22 cellular contexts compared by ENCODE assay signal in genomic region chr6:109473120-109473519, GRCh38. TPM values are rescaled to one million over a fixed set of nuclear protein-coding genes. Genes with fewer than 3 reads are reported as not detected.
A peak's percentile ranks its signal among the peaks of the same experiment; 100 is the strongest.
DNase-seq lines count a peak whose midpoint lies in the region; ATAC-seq and TF ChIP-seq lines count a peak whose summit lies in the region.
"Had no signal": no experiment of that assay in that cellular context is flagged by ENCODE, and none has a peak within 500 bp of the region (broad histone marks: within the 10 kb centered on the region; RNA-seq: fewer than 3 reads in every experiment).

No MANE protein-coding gene starts in this region.

- no peak for TF ChIP-seq CTCF in activated CD8-positive, alpha-beta T cell treated with anti-CD3 and anti-CD28 coated beads for 36 hours (IDR thresholded peaks at IDR 0.05)
- TF ChIP-seq CTCF in upper lobe of left lung (IDR thresholded peaks at IDR 0.05), result no peak

- H3K36me3 Mint-ChIP-seq in activated CD8-positive, alpha-beta T cell treated with anti-CD3 and anti-CD28 coated beads for 36 hours (ENCODE audit: low read depth), result peaks cover 78% of the 10 kb centered on the region
- peaks cover 83% of the 10 kb centered on the region for H3K36me3 Mint-ChIP-seq in activated CD8-positive, alpha-beta T cell treated with anti-CD3 and anti-CD28 coated beads, Interleukin-2, amount 10 ng/mL, durations not matched to agents 7 days and 5 days (ENCODE audit: low read depth)
- H3K36me3 Mint-ChIP-seq in CD4-positive, CD25-positive, alpha-beta regulatory T cell, result peaks cover 79% of the 10 kb centered on the region
- peaks cover 92% of the 10 kb centered on the region for H3K36me3 Mint-ChIP-seq in activated T-helper 2 cell treated with anti-CD3 and anti-CD28 coated beads, Interferon-gamma antibody, Interleukin-2, Interleukin-4, amounts not matched to agents 10 μg/mL and 5 μg/mL and 100 μg/mL, durations not matched to agents 14 hours and 24 hours and 36 hours (ENCODE audit: low read depth)
- peaks cover 17 to 73% (median 53%) of the 10 kb centered on the region in 5 donors for H3K36me3 Mint-ChIP-seq in naive thymus-derived CD4-positive, alpha-beta T cell

- intact Hi-C loops in activated CD8-positive, alpha-beta T cell treated with anti-CD3 and anti-CD28 coated beads for 36 hours (cut with micrococcal nuclease), result no loop called here
- intact Hi-C loops in activated T-helper 2 cell treated with anti-CD3 and anti-CD28 coated beads, Interferon-gamma antibody, Interleukin-2, Interleukin-4, amounts not matched to agents 10 μg/mL and 5 μg/mL and 100 μg/mL, durations not matched to agents 14 hours and 24 hours and 36 hours (cut with micrococcal nuclease), result no loop called here
- intact Hi-C loops in naive thymus-derived CD4-positive, alpha-beta T cell (cut with micrococcal nuclease), result no loop called here
- intact Hi-C loops in posterior vena cava (cut with DNase I), result no loop called here

- H3K4me3 Mint-ChIP-seq in activated CD8-positive, alpha-beta T cell treated with anti-CD3 and anti-CD28 coated beads for 36 hours, result no peak overlapping the region
- H3K4me3 Mint-ChIP-seq in activated CD8-positive, alpha-beta T cell treated with anti-CD3 and anti-CD28 coated beads, Interleukin-2, amount 10 ng/mL, durations not matched to agents 7 days and 5 days, result no peak overlapping the region
- peak overlapping the region in 2 of 4 donors; percentile 2 to 47 for H3K4me3 Mint-ChIP-seq in CD4-positive, CD25-positive, alpha-beta regulatory T cell
- H3K4me3 Mint-ChIP-seq in activated T-helper 2 cell treated with anti-CD3 and anti-CD28 coated beads, Interferon-gamma antibody, Interleukin-2, Interleukin-4, amounts not matched to agents 10 μg/mL and 5 μg/mL and 100 μg/mL, durations not matched to agents 14 hours and 24 hours and 36 hours (ENCODE audit: low read depth), result peak overlapping the region; percentile 2
- peak overlapping the region in 2 of 10 donors; percentile 34 to 64 for H3K4me3 Mint-ChIP-seq in naive thymus-derived CD4-positive, alpha-beta T cell
- H3K4me3 Mint-ChIP-seq: GM23338 had no signal

- H3K9me3 ChIP-seq in CD4-positive, CD25-positive, alpha-beta regulatory T cell (ENCODE audit: control insufficient read depth in 2 of 2, low read length in 2 of 2), result no peaks in the 10 kb centered on the region
- H3K9me3 ChIP-seq in naive thymus-derived CD4-positive, alpha-beta T cell (ENCODE audit: control insufficient read depth in 2 of 3, low read length in 3 of 3), result no peaks in the 10 kb centered on the region
- H3K9me3 ChIP-seq in upper lobe of left lung, result no peaks in the 10 kb centered on the region
- H3K9me3 ChIP-seq: suprapubic skin, vagina had no signal

- no peak for TF ChIP-seq EP300 in upper lobe of left lung (IDR thresholded peaks at IDR 0.05)

- no peak overlapping the region for H3K27ac ChIP-seq in CD4-positive, CD25-positive, alpha-beta regulatory T cell (ENCODE audit: insufficient read depth, low read length, poor library complexity, severe bottlenecking)
- no peak overlapping the region for H3K27ac ChIP-seq in naive thymus-derived CD4-positive, alpha-beta T cell (ENCODE audit: low read depth, low read length)
- H3K27ac ChIP-seq in upper lobe of left lung, result no peak overlapping the region
- H3K27ac ChIP-seq: cardiac muscle cell, foreskin keratinocyte, suprapubic skin, vagina had no signal

- DNase-seq in activated CD8-positive, alpha-beta T cell treated with anti-CD3 and anti-CD28 coated beads for 36 hours, result no peak
- no peak for DNase-seq in activated CD8-positive, alpha-beta T cell treated with anti-CD3 and anti-CD28 coated beads, Interleukin-2, amount 10 ng/mL, durations not matched to agents 7 days and 5 days
- no peak for DNase-seq in CD4-positive, CD25-positive, alpha-beta regulatory T cell
- no peak for DNase-seq in activated T-helper 2 cell treated with anti-CD3 and anti-CD28 coated beads, Interferon-gamma antibody, Interleukin-2, Interleukin-4, amounts not matched to agents 10 μg/mL and 5 μg/mL and 100 μg/mL, durations not matched to agents 14 hours and 24 hours and 36 hours (ENCODE audit: low spot score)
- no peak for DNase-seq in naive thymus-derived CD4-positive, alpha-beta T cell
- DNase-seq in posterior vena cava (ENCODE audit: low spot score) (no peak), upper lobe of left lung (no peak)
- DNase-seq: activated CD4-positive, alpha-beta T cell treated with anti-CD3 and anti-CD28 coated beads for 4 hours; activated T-cell treated with anti-CD3 and anti-CD28 coated beads, Interleukin-2, amount 50 U/mL, for 1 hour; erythroblast; foreskin keratinocyte; hippocampal formation; NCI-H1436; NCI-H524; retina; RPMI8226 had no signal

- H3K4me3 ChIP-seq in CD4-positive, CD25-positive, alpha-beta regulatory T cell (ENCODE audit: low read depth, low read length), result no peak overlapping the region
- H3K4me3 ChIP-seq in naive thymus-derived CD4-positive, alpha-beta T cell (ENCODE audit: low read length), result no peak overlapping the region
- H3K4me3 ChIP-seq in upper lobe of left lung, result no peak overlapping the region
- H3K4me3 ChIP-seq: cardiac muscle cell, GM23338, suprapubic skin, vagina had no signal

- POLR2A ChIA-PET in activated CD8-positive, alpha-beta T cell treated with anti-CD3 and anti-CD28 coated beads for 36 hours (lab: Charles Lee), result interaction anchor here (1.0 to 1.3 kb wide), 2 partner anchors 9 to 15 kb away, joined by 4 to 6 read pairs; partner anchors contain the start of gene ZBTB24
- POLR2A ChIA-PET in activated CD8-positive, alpha-beta T cell treated with anti-CD3 and anti-CD28 coated beads, Interleukin-2, amount 10 ng/mL, durations not matched to agents 7 days and 5 days (lab: Charles Lee), result interaction anchor here (1.2 kb wide), 1 partner anchor 10 kb away, joined by 3 read pairs; no protein-coding TSS in a partner anchor
- POLR2A ChIA-PET in naive thymus-derived CD4-positive, alpha-beta T cell (lab: Charles Lee), result interaction anchor here (0.7 kb wide), 1 partner anchor 13 kb away, joined by 3 read pairs; no protein-coding TSS in a partner anchor

- no peaks in the 10 kb centered on the region for H3K9me3 Mint-ChIP-seq in activated CD8-positive, alpha-beta T cell treated with anti-CD3 and anti-CD28 coated beads for 36 hours
- H3K9me3 Mint-ChIP-seq in activated CD8-positive, alpha-beta T cell treated with anti-CD3 and anti-CD28 coated beads, Interleukin-2, amount 10 ng/mL, durations not matched to agents 7 days and 5 days (ENCODE audit: insufficient read depth), result no peaks in the 10 kb centered on the region
- peaks cover 0 to 3% (median 0%) of the 10 kb centered on the region in 7 donors for H3K9me3 Mint-ChIP-seq in CD4-positive, CD25-positive, alpha-beta regulatory T cell
- H3K9me3 Mint-ChIP-seq in activated T-helper 2 cell treated with anti-CD3 and anti-CD28 coated beads, Interferon-gamma antibody, Interleukin-2, Interleukin-4, amounts not matched to agents 10 μg/mL and 5 μg/mL and 100 μg/mL, durations not matched to agents 14 hours and 24 hours and 36 hours, result no peaks in the 10 kb centered on the region
- H3K9me3 Mint-ChIP-seq in naive thymus-derived CD4-positive, alpha-beta T cell, result peaks cover 0 to 1% (median 0%) of the 10 kb centered on the region in 11 donors
- H3K9me3 Mint-ChIP-seq: GM23338 had no signal

- H3K4me1 Mint-ChIP-seq in activated CD8-positive, alpha-beta T cell treated with anti-CD3 and anti-CD28 coated beads for 36 hours (ENCODE audit: low read depth), result peaks cover 77% of the 10 kb centered on the region
- H3K4me1 Mint-ChIP-seq in activated CD8-positive, alpha-beta T cell treated with anti-CD3 and anti-CD28 coated beads, Interleukin-2, amount 10 ng/mL, durations not matched to agents 7 days and 5 days (ENCODE audit: low read depth), result peaks cover 68% of the 10 kb centered on the region
- H3K4me1 Mint-ChIP-seq in CD4-positive, CD25-positive, alpha-beta regulatory T cell, result peaks cover 6 to 92% (median 60%) of the 10 kb centered on the region in 4 donors
- peaks cover 69% of the 10 kb centered on the region for H3K4me1 Mint-ChIP-seq in activated T-helper 2 cell treated with anti-CD3 and anti-CD28 coated beads, Interferon-gamma antibody, Interleukin-2, Interleukin-4, amounts not matched to agents 10 μg/mL and 5 μg/mL and 100 μg/mL, durations not matched to agents 14 hours and 24 hours and 36 hours (ENCODE audit: low read depth)
- H3K4me1 Mint-ChIP-seq in naive thymus-derived CD4-positive, alpha-beta T cell, result peaks cover 30 to 85% (median 74%) of the 10 kb centered on the region in 7 donors

- ATAC-seq in activated CD8-positive, alpha-beta T cell treated with anti-CD3 and anti-CD28 coated beads for 36 hours, result no peak
- no peak for ATAC-seq in activated CD8-positive, alpha-beta T cell treated with anti-CD3 and anti-CD28 coated beads, Interleukin-2, amount 10 ng/mL, durations not matched to agents 7 days and 5 days
- ATAC-seq in CD4-positive, CD25-positive, alpha-beta regulatory T cell (ENCODE audit: low read depth in 2 of 2), result no peak
- ATAC-seq in naive thymus-derived CD4-positive, alpha-beta T cell, result no peak
- no peak for ATAC-seq in HG03175 (IDR thresholded peaks at IDR 0.05; ENCODE audit: unreplicated experiment)
- ATAC-seq in upper lobe of left lung (ENCODE audit: low FRiP score in 2 of 2), result no peak
- ATAC-seq: foreskin keratinocyte, GM23338, SK-N-SH treated with all-trans-retinoic acid at 6 μM for 48 hours had no signal

- peak overlapping the region; percentile 53 for H3K27ac Mint-ChIP-seq in activated CD8-positive, alpha-beta T cell treated with anti-CD3 and anti-CD28 coated beads for 36 hours
- H3K27ac Mint-ChIP-seq in activated CD8-positive, alpha-beta T cell treated with anti-CD3 and anti-CD28 coated beads, Interleukin-2, amount 10 ng/mL, durations not matched to agents 7 days and 5 days, result no peak overlapping the region
- H3K27ac Mint-ChIP-seq in CD4-positive, CD25-positive, alpha-beta regulatory T cell, result peak overlapping the region; percentile 69 to 94 (median 86)
- H3K27ac Mint-ChIP-seq in activated T-helper 2 cell treated with anti-CD3 and anti-CD28 coated beads, Interferon-gamma antibody, Interleukin-2, Interleukin-4, amounts not matched to agents 10 μg/mL and 5 μg/mL and 100 μg/mL, durations not matched to agents 14 hours and 24 hours and 36 hours, result peak overlapping the region; percentile 24
- peak overlapping the region in 6 of 9 donors; percentile 5 to 83 (median 45) for H3K27ac Mint-ChIP-seq in naive thymus-derived CD4-positive, alpha-beta T cell
- H3K27ac Mint-ChIP-seq: GM23338 had no signal

- no peaks in the 10 kb centered on the region for H3K27me3 ChIP-seq in CD4-positive, CD25-positive, alpha-beta regulatory T cell (ENCODE audit: control insufficient read depth, insufficient read depth, low read length)
- no peaks in the 10 kb centered on the region for H3K27me3 ChIP-seq in naive thymus-derived CD4-positive, alpha-beta T cell (ENCODE audit: control insufficient read depth in 2 of 2, insufficient read depth in 2 of 2, low read length in 2 of 2)
- H3K27me3 ChIP-seq in upper lobe of left lung, result no peaks in the 10 kb centered on the region
- H3K27me3 ChIP-seq: cardiac muscle cell, foreskin keratinocyte, suprapubic skin, vagina had no signal

- peaks cover 45% of the 10 kb centered on the region for H3K4me1 ChIP-seq in CD4-positive, CD25-positive, alpha-beta regulatory T cell (ENCODE audit: control insufficient read depth, insufficient read depth, low read length, poor library complexity, severe bottlenecking)
- H3K4me1 ChIP-seq in naive thymus-derived CD4-positive, alpha-beta T cell (ENCODE audit: control insufficient read depth in 2 of 2, insufficient read depth in 2 of 2, low read length in 2 of 2), result peaks cover 6 to 28% of the 10 kb centered on the region in 2 donors
- H3K4me1 ChIP-seq in upper lobe of left lung, result peaks cover 3 to 20% (median 9%) of the 10 kb centered on the region in 4 donors
- H3K4me1 ChIP-seq: foreskin keratinocyte had no signal

- CTCF ChIA-PET in activated CD8-positive, alpha-beta T cell treated with anti-CD3 and anti-CD28 coated beads for 36 hours (lab: Charles Lee), result interaction anchor here (1.0 to 2.3 kb wide), 3 partner anchors 8 to 16 kb away, joined by 3 to 10 read pairs (median 6); no protein-coding TSS in a partner anchor
- CTCF ChIA-PET in activated CD8-positive, alpha-beta T cell treated with anti-CD3 and anti-CD28 coated beads, Interleukin-2, amount 10 ng/mL, durations not matched to agents 7 days and 5 days (lab: Charles Lee), result interaction anchor here (0.9 to 2.2 kb wide), 2 partner anchors 14 to 56 kb away, joined by 3 to 10 read pairs; no protein-coding TSS in a partner anchor
- CTCF ChIA-PET in naive thymus-derived CD4-positive, alpha-beta T cell (lab: Charles Lee), result no interaction called here

- TF ChIP-seq POLR2A in upper lobe of left lung (IDR thresholded peaks at IDR 0.05), result no peak

- 95 to 97% methylated on average over 3 of the region's 3 CpGs for WGBS in upper lobe of left lung, 2 donors

- H3K27me3 Mint-ChIP-seq in activated CD8-positive, alpha-beta T cell treated with anti-CD3 and anti-CD28 coated beads for 36 hours, result no peaks in the 10 kb centered on the region
- H3K27me3 Mint-ChIP-seq in activated CD8-positive, alpha-beta T cell treated with anti-CD3 and anti-CD28 coated beads, Interleukin-2, amount 10 ng/mL, durations not matched to agents 7 days and 5 days (ENCODE audit: low read depth), result no peaks in the 10 kb centered on the region
- no peaks in the 10 kb centered on the region for H3K27me3 Mint-ChIP-seq in CD4-positive, CD25-positive, alpha-beta regulatory T cell
- H3K27me3 Mint-ChIP-seq in activated T-helper 2 cell treated with anti-CD3 and anti-CD28 coated beads, Interferon-gamma antibody, Interleukin-2, Interleukin-4, amounts not matched to agents 10 μg/mL and 5 μg/mL and 100 μg/mL, durations not matched to agents 14 hours and 24 hours and 36 hours (ENCODE audit: low read depth), result no peaks in the 10 kb centered on the region
- H3K27me3 Mint-ChIP-seq in naive thymus-derived CD4-positive, alpha-beta T cell, result no peaks in the 10 kb centered on the region

- peaks cover 87% of the 10 kb centered on the region for H3K36me3 ChIP-seq in CD4-positive, CD25-positive, alpha-beta regulatory T cell (ENCODE audit: control insufficient read depth, insufficient read depth, low read length)
- H3K36me3 ChIP-seq in naive thymus-derived CD4-positive, alpha-beta T cell (ENCODE audit: control insufficient read depth in 2 of 3, insufficient read depth in 3 of 3, low read length in 3 of 3), result peaks cover 12 to 86% (median 40%) of the 10 kb centered on the region in 3 experiments
- H3K36me3 ChIP-seq in upper lobe of left lung, result peaks cover 6 to 86% (median 69%) of the 10 kb centered on the region in 4 donors

RNA-seq across cellular contexts. Expression of gene ZBTB24, which starts 9.9 kb away (rescaled TPM):
- total RNA-seq in activated CD8-positive, alpha-beta T cell treated with anti-CD3 and anti-CD28 coated beads for 36 hours, result 10 to 100 TPM; 10.5 to 11.8 TPM
- 10 to 100 TPM; 16.0 to 16.3 TPM for total RNA-seq in activated CD8-positive, alpha-beta T cell treated with anti-CD3 and anti-CD28 coated beads, Interleukin-2, amount 10 ng/mL, durations not matched to agents 7 days and 5 days
- 20.2 TPM for total RNA-seq in CD4-positive, CD25-positive, alpha-beta regulatory T cell
- 10 to 100 TPM in 3 of 4 donors, 1 to 10 TPM in 1; 9.2 to 11.9 (median 10.5) TPM for polyA plus RNA-seq in CD4-positive, CD25-positive, alpha-beta regulatory T cell
- total RNA-seq in activated T-helper 2 cell treated with anti-CD3 and anti-CD28 coated beads, Interferon-gamma antibody, Interleukin-2, Interleukin-4, amounts not matched to agents 10 μg/mL and 5 μg/mL and 100 μg/mL, durations not matched to agents 14 hours and 24 hours and 36 hours, result 17.7 and 18.8 TPM in 2 replicates
- 10 to 100 TPM; 10.2 to 26.6 (median 23.4) TPM for total RNA-seq in naive thymus-derived CD4-positive, alpha-beta T cell
- polyA plus RNA-seq in naive thymus-derived CD4-positive, alpha-beta T cell, result 1 to 10 TPM; 6.9 to 9.0 TPM
- total RNA-seq in posterior vena cava (1 to 10 TPM; 5.5 to 5.8 TPM), upper lobe of left lung (10 to 100 TPM in 3 of 6 donors, 1 to 10 TPM in 3; 5.1 to 14.9 (median 9.7) TPM)

RNA-seq across cellular contexts. Expression of gene MICAL1, which starts 17.5 kb away (rescaled TPM):
- 10 to 100 TPM; 17.7 TPM for total RNA-seq in activated CD8-positive, alpha-beta T cell treated with anti-CD3 and anti-CD28 coated beads for 36 hours
- 10 to 100 TPM; 50.5 to 53.2 TPM for total RNA-seq in activated CD8-positive, alpha-beta T cell treated with anti-CD3 and anti-CD28 coated beads, Interleukin-2, amount 10 ng/mL, durations not matched to agents 7 days and 5 days
- total RNA-seq in CD4-positive, CD25-positive, alpha-beta regulatory T cell, result 166 TPM
- polyA plus RNA-seq in CD4-positive, CD25-positive, alpha-beta regulatory T cell, result 10 to 100 TPM; 14.6 to 20.9 (median 17.2) TPM
- total RNA-seq in activated T-helper 2 cell treated with anti-CD3 and anti-CD28 coated beads, Interferon-gamma antibody, Interleukin-2, Interleukin-4, amounts not matched to agents 10 μg/mL and 5 μg/mL and 100 μg/mL, durations not matched to agents 14 hours and 24 hours and 36 hours, result 47.8 and 51.8 TPM in 2 replicates
- 100 to 1,000 TPM in 2 of 5 experiments, 10 to 100 TPM in 3; 61.4 to 125 (median 78.7) TPM for total RNA-seq in naive thymus-derived CD4-positive, alpha-beta T cell
- polyA plus RNA-seq in naive thymus-derived CD4-positive, alpha-beta T cell, result 10 to 100 TPM; 18.3 to 22.6 TPM
- 10 to 100 TPM; 53.0 to 53.2 TPM for total RNA-seq in posterior vena cava
- 100 to 1,000 TPM in 2 of 6 donors, 10 to 100 TPM in 4; 61.7 to 268 (median 78.3) TPM for total RNA-seq in upper lobe of left lung

RNA-seq across cellular contexts. Expression of gene SMPD2, which starts 32.6 kb away (rescaled TPM):
- total RNA-seq in activated CD8-positive, alpha-beta T cell treated with anti-CD3 and anti-CD28 coated beads for 36 hours, result 1 to 10 TPM; 8.7 to 9.6 TPM
- total RNA-seq in activated CD8-positive, alpha-beta T cell treated with anti-CD3 and anti-CD28 coated beads, Interleukin-2, amount 10 ng/mL, durations not matched to agents 7 days and 5 days, result 10 to 100 TPM; 15.5 to 15.6 TPM
- total RNA-seq in CD4-positive, CD25-positive, alpha-beta regulatory T cell, result 30.2 TPM
- 10 to 100 TPM in 3 of 4 donors, 1 to 10 TPM in 1; 9.5 to 14.8 (median 12.4) TPM for polyA plus RNA-seq in CD4-positive, CD25-positive, alpha-beta regulatory T cell
- 14.7 and 17.5 TPM in 2 replicates for total RNA-seq in activated T-helper 2 cell treated with anti-CD3 and anti-CD28 coated beads, Interferon-gamma antibody, Interleukin-2, Interleukin-4, amounts not matched to agents 10 μg/mL and 5 μg/mL and 100 μg/mL, durations not matched to agents 14 hours and 24 hours and 36 hours
- total RNA-seq in naive thymus-derived CD4-positive, alpha-beta T cell, result 10 to 100 TPM; 16.9 to 33.7 (median 19.6) TPM
- 1 to 10 TPM; 5.7 to 9.5 TPM for polyA plus RNA-seq in naive thymus-derived CD4-positive, alpha-beta T cell
- 1 to 10 TPM; 4.2 to 6.7 TPM for total RNA-seq in posterior vena cava
- 10 to 100 TPM in 5 of 6 donors, 1 to 10 TPM in 1; 9.4 to 25.2 (median 15.4) TPM for total RNA-seq in upper lobe of left lung

RNA-seq across cellular contexts. Expression of gene PPIL6, which starts 32.7 kb away (rescaled TPM):
- total RNA-seq in activated CD8-positive, alpha-beta T cell treated with anti-CD3 and anti-CD28 coated beads for 36 hours, result under 1 TPM; 0.27 to 0.38 TPM
- total RNA-seq in activated CD8-positive, alpha-beta T cell treated with anti-CD3 and anti-CD28 coated beads, Interleukin-2, amount 10 ng/mL, durations not matched to agents 7 days and 5 days, result under 1 TPM in 1 of 2 experiments, not detected in 1; 0.16 TPM
- 0.91 TPM for total RNA-seq in CD4-positive, CD25-positive, alpha-beta regulatory T cell
- under 1 TPM; 0.24 to 0.72 (median 0.39) TPM for polyA plus RNA-seq in CD4-positive, CD25-positive, alpha-beta regulatory T cell
- total RNA-seq in activated T-helper 2 cell treated with anti-CD3 and anti-CD28 coated beads, Interferon-gamma antibody, Interleukin-2, Interleukin-4, amounts not matched to agents 10 μg/mL and 5 μg/mL and 100 μg/mL, durations not matched to agents 14 hours and 24 hours and 36 hours, result 0.32 TPM in 1 of 2 replicates, not detected in the other
- total RNA-seq in naive thymus-derived CD4-positive, alpha-beta T cell, result 1 to 10 TPM in 1 of 5 experiments, under 1 TPM in 3, not detected in 1; 0.13 to 1.9 (median 0.40) TPM
- under 1 TPM; 0.44 to 0.71 TPM for polyA plus RNA-seq in naive thymus-derived CD4-positive, alpha-beta T cell
- 1 to 10 TPM; 1.2 to 1.9 TPM for total RNA-seq in posterior vena cava
- 10 to 100 TPM in 2 of 6 donors, 1 to 10 TPM in 4; 3.5 to 44.3 (median 6.5) TPM for total RNA-seq in upper lobe of left lung
